In genomic region chr1:22736496-22737088, GRCh38 we compare ENCODE assay signal across 26 cellular contexts. TPM values are rescaled to one million over a fixed set of nuclear protein-coding genes. Genes with fewer than 3 reads are reported as not detected.
"Had no signal": no experiment of that assay in that cellular context is flagged by ENCODE, and none has a peak within 500 bp of the region (broad histone marks: within the 10 kb centered on the region; RNA-seq: fewer than 3 reads in every experiment).

No MANE protein-coding gene starts in this region.

- FAIRE-seq: bronchial epithelial cell, endometrium, TTC549 had no signal

- H3K9ac ChIP-seq: parathyroid adenoma had no signal

- H3K27ac Mint-ChIP-seq: activated naive CD8-positive, alpha-beta T cell; activated T-cell treated with anti-CD3 and anti-CD28 coated beads, Interleukin-2, amount 50 U/mL, for 24 hours; activated T-helper 17 cell treated with anti-CD3 and anti-CD28 coated beads, Interleukin-2, amount 50 U/mL, for 72 hours; natural killer cell treated with Interleukin-12 subunit alpha and Interleukin-12 subunit beta and Interleukin-15 and Interleukin-18, amount 100 ng/mL, for 72 hours; stimulated activated memory B cell treated with anti-CD40 and anti-IgM and Interleukin-4, amounts not matched to agents 10 μg/mL and 1 μg/mL and 100 μg/mL, for 72 hours had no signal

- H2AFZ ChIP-seq: parathyroid adenoma had no signal

- H3K27me3 ChIP-seq: tibial nerve, vagina had no signal

- DNase-seq: activated CD8-positive, alpha-beta memory T cell treated with anti-CD3 and anti-CD28 coated beads for 24 hours; activated CD8-positive, alpha-beta memory T cell treated with anti-CD3 and anti-CD28 coated beads, Interleukin-2, amount 50 U/mL, for 4 hours; activated T-cell treated with anti-CD3 and anti-CD28 coated beads, Interleukin-2, amount 50 U/mL, for 24 hours; cerebellar nuclear complex; erythroblast; foreskin fibroblast; left ventricle myocardium inferior; nucleus accumbens; sigmoid colon; stimulated activated CD4-positive, alpha-beta T cell treated with anti-CD3 and anti-CD28 coated beads, Interleukin-15, amount 100 ng/mL, for 24 hours; stomach; T-helper 1 cell; WERI-Rb-1 had no signal

- H3K4me3 Mint-ChIP-seq: activated naive CD8-positive, alpha-beta T cell; activated T-cell treated with anti-CD3 and anti-CD28 coated beads, Interleukin-2, amount 50 U/mL, for 24 hours; activated T-helper 17 cell treated with anti-CD3 and anti-CD28 coated beads, Interleukin-2, amount 50 U/mL, for 72 hours; natural killer cell treated with Interleukin-12 subunit alpha and Interleukin-12 subunit beta and Interleukin-15 and Interleukin-18, amount 100 ng/mL, for 72 hours; stimulated activated memory B cell treated with anti-CD40 and anti-IgM and Interleukin-4, amounts not matched to agents 10 μg/mL and 1 μg/mL and 100 μg/mL, for 72 hours had no signal

- H3K27ac ChIP-seq: left ventricle myocardium inferior, parathyroid adenoma, sigmoid colon, stomach, suprapubic skin, vagina, WERI-Rb-1 had no signal

- H3K4me1 ChIP-seq: left ventricle myocardium inferior, parathyroid adenoma, sigmoid colon, stomach had no signal

- H3K4me2 ChIP-seq: smooth muscle cell had no signal

- H3K9me3 Mint-ChIP-seq: activated T-cell treated with anti-CD3 and anti-CD28 coated beads, Interleukin-2, amount 50 U/mL, for 24 hours; activated T-helper 17 cell treated with anti-CD3 and anti-CD28 coated beads, Interleukin-2, amount 50 U/mL, for 72 hours; natural killer cell treated with Interleukin-12 subunit alpha and Interleukin-12 subunit beta and Interleukin-15 and Interleukin-18, amount 100 ng/mL, for 72 hours; stimulated activated memory B cell treated with anti-CD40 and anti-IgM and Interleukin-4, amounts not matched to agents 10 μg/mL and 1 μg/mL and 100 μg/mL, for 72 hours had no signal

- H3K9me3 ChIP-seq: left ventricle myocardium inferior, sigmoid colon, stomach, suprapubic skin, tibial nerve, vagina had no signal

- H3K4me3 ChIP-seq: coronary artery, left ventricle myocardium inferior, sigmoid colon, smooth muscle cell, stomach, suprapubic skin, tibial nerve, vagina had no signal

- H3K36me3 Mint-ChIP-seq: activated naive CD8-positive, alpha-beta T cell; natural killer cell treated with Interleukin-12 subunit alpha and Interleukin-12 subunit beta and Interleukin-15 and Interleukin-18, amount 100 ng/mL, for 72 hours; stimulated activated memory B cell treated with anti-CD40 and anti-IgM and Interleukin-4, amounts not matched to agents 10 μg/mL and 1 μg/mL and 100 μg/mL, for 72 hours had no signal

- H3K27me3 Mint-ChIP-seq: activated naive CD8-positive, alpha-beta T cell had no signal

- H3K79me2 ChIP-seq: parathyroid adenoma had no signal

- H3K4me1 Mint-ChIP-seq: activated T-helper 17 cell treated with anti-CD3 and anti-CD28 coated beads, Interleukin-2, amount 50 U/mL, for 72 hours; stimulated activated memory B cell treated with anti-CD40 and anti-IgM and Interleukin-4, amounts not matched to agents 10 μg/mL and 1 μg/mL and 100 μg/mL, for 72 hours had no signal

- H3K36me3 ChIP-seq: left ventricle myocardium inferior, sigmoid colon, stomach, suprapubic skin, tibial nerve, vagina, WERI-Rb-1 had no signal

RNA-seq across cellular contexts. Expression of gene EPHB2, which starts 26.0 kb away (rescaled TPM):
- total RNA-seq: natural killer cell treated with Interleukin-12 subunit alpha and Interleukin-12 subunit beta and Interleukin-15 and Interleukin-18, amount 100 ng/mL, for 72 hours had no signal
